8 cellular contexts compared by ENCODE assay signal in the genomic region with DNA sequence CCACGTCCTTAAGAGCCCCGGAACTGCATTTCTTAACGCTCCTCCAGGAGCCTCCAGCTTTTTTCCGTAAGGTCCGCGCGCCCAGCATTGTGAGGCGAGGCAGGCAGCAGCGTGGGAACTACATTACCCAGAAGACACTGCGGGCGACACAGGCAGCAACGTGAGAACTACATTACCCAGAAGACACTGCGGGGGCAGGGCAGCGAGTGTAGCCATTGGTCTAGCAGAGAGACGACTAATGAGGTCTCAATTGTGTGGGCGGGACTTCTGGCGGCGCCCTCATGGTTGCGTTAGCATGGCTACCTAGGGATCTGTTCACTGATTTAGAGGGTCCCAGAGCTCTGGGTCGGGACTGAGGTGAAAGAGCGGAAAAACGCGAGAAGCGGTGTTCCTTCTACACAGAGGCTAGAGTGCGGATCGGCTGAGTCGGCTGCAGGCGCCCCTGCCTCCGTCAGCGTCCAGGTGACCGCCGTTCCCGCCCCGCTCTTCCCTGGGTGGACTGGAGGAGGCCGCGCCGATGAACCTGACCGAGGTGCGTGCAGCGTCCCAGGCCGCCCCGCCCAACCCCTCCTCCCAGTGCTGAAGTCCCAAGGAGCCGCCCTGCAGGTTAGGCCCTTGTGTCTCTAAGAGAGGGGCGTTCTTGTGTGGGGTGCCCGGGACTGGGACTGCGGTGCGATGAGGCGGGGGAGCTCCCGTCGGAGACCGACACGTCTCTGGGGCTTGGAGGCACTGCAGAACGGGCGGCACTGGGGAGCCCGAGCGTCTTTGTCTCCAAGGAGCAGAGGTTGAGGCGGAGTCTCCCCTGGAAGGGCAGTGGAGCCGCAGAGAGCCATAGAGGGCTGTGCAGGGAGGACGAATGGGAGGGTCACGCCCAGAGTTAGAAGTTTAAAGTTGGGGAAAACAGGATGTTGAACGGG. TPM values are rescaled to one million over a fixed set of nuclear protein-coding genes. Genes with fewer than 3 reads are reported as not detected.
DNase-seq lines count a peak whose midpoint lies in the region; ATAC-seq and TF ChIP-seq lines count a peak whose summit lies in the region.

A gene (plus strand): TSS at position 264 of the 917 bp plus-strand sequence. CDS start 254 bp downstream, at position 518.

- peak within 1 kb of the TSS; percentile 87 for H3K4me3 ChIP-seq in AG04450 (ENCODE audit: low read depth, low read length)
- peak within 1 kb of the TSS; percentile 68 to 85 (median 81) for H3K4me3 ChIP-seq in breast epithelium
- peak within 1 kb of the TSS; percentile 82 for H3K4me3 ChIP-seq in iPS-20b (ENCODE audit: low read length)
- H3K4me3 ChIP-seq in skeletal muscle tissue (ENCODE audit: low read length in 3 of 3) = peak within 1 kb of the TSS; percentile 83 to 93 (median 93)

- DNase-seq in AG04450 (ENCODE audit: low read depth, low spot score) (peak; percentile 90), NCI-H2227 (lab: John Stamatoyannopoulos, UW; ENCODE audit: unreplicated experiment) (peak; percentile 100), breast epithelium (ENCODE audit: low spot score in 2 of 2) (peak; percentile 97 to 99)

- intact Hi-C loops in breast epithelium (cut with DNase I; ENCODE audit: low total_unique reads) = no loop called here

- H3K9ac ChIP-seq in iPS-20b (ENCODE audit: low read depth, low read length) (peak within 1 kb of the TSS; percentile 79), skeletal muscle tissue (ENCODE audit: low read depth in 1 of 3, low read length in 3 of 3) (peak within 1 kb of the TSS; percentile 81 to 89 (median 82))

- no peaks in the 10 kb centered on the region for H3K27me3 ChIP-seq in AG04450 (ENCODE audit: control insufficient read depth, insufficient read depth, low read length)
- H3K27me3 ChIP-seq in breast epithelium = no peaks in the 10 kb centered on the region
- H3K27me3 ChIP-seq in iPS-20b (ENCODE audit: insufficient read depth, low read length) = no peaks in the 10 kb centered on the region
- no peaks in the 10 kb centered on the region for H3K27me3 ChIP-seq in skeletal muscle tissue (ENCODE audit: control insufficient read depth in 3 of 3, insufficient read depth in 3 of 3, low read length in 3 of 3)

- peak within 1 kb of the TSS; percentile 52 for H3K27ac ChIP-seq in AG04450 (ENCODE audit: low read depth, low read length)
- peak within 1 kb of the TSS; percentile 82 for H3K27ac ChIP-seq in VCaP
- H3K27ac ChIP-seq in breast epithelium = peak within 1 kb of the TSS; percentile 75 to 78
- H3K27ac ChIP-seq in iPS-20b (ENCODE audit: low read length) = peak within 1 kb of the TSS; percentile 62
- no peak within 1 kb of the TSS for H3K27ac ChIP-seq in skeletal muscle tissue (ENCODE audit: low read depth, low read length)

- H3K9me3 ChIP-seq in AG04450 (ENCODE audit: control insufficient read depth, insufficient read depth, low read length) (peaks cover 21% of the 10 kb centered on the region), breast epithelium (peaks cover 3 to 16% of the 10 kb centered on the region in 2 donors), iPS-20b (ENCODE audit: insufficient read depth, low read depth, low read length) (no peaks in the 10 kb centered on the region), skeletal muscle tissue (ENCODE audit: control insufficient read depth in 3 of 3, low read length in 3 of 3) (peaks cover 0 to 2% (median 0%) of the 10 kb centered on the region in 3 donors)

- H3K36me3 ChIP-seq in breast epithelium (no peaks in the 10 kb centered on the region), iPS-20b (ENCODE audit: insufficient read depth, low read depth, low read length) (peaks cover 19% of the 10 kb centered on the region; the same call in 1 of the 2 replicates), skeletal muscle tissue (ENCODE audit: control insufficient read depth in 3 of 3, insufficient read depth in 3 of 3, low read length in 3 of 3) (peaks cover 6 to 10% (median 7%) of the 10 kb centered on the region in 3 donors)

- no peak for TF ChIP-seq POLR2A in breast epithelium (IDR thresholded peaks at IDR 0.05)

- ATAC-seq in GM18909 (IDR thresholded peaks at IDR 0.05; ENCODE audit: poor library complexity, unreplicated experiment) = peak; percentile 98
- peak; percentile 96 for ATAC-seq in HG03159 (IDR thresholded peaks at IDR 0.05; ENCODE audit: unreplicated experiment)

- TF ChIP-seq CTCF in AG04450 (IDR thresholded peaks at IDR 0.05; ENCODE audit: low read depth, low read length) = no peak
- no peak for TF ChIP-seq CTCF in VCaP (conservative IDR thresholded peaks at IDR 0.05)
- TF ChIP-seq CTCF in breast epithelium (IDR thresholded peaks at IDR 0.05) = no peak

- POLR2A ChIA-PET in AG04450 (lab: Yijun Ruan, JAX) = interaction anchor here (1.5 kb wide), 1 partner anchor 72 kb away, joined by 5 read pairs; a partner anchor contains a TSS

- H3K4me1 ChIP-seq in breast epithelium (peaks cover 0 to 10% of the 10 kb centered on the region in 2 donors), iPS-20b (ENCODE audit: insufficient read depth, low read length) (no peaks in the 10 kb centered on the region), skeletal muscle tissue (ENCODE audit: control insufficient read depth in 3 of 3, insufficient read depth in 3 of 3, low read length in 3 of 3) (peaks cover 12 to 20% (median 16%) of the 10 kb centered on the region in 3 donors)

- CTCF ChIA-PET in AG04450 (lab: Charles Lee) = no interaction called here

RNA-seq across cellular contexts. Expression of the gene that starts here (rescaled TPM):
- 7.4 and 9.7 TPM in 2 replicates for polyA plus RNA-seq in AG04450 (2011; rRNA removed)
- 9.9 and 12.5 TPM in 2 replicates for polyA minus RNA-seq in AG04450 (2011; rRNA and poly(A)+ RNA removed)
- total RNA-seq in breast epithelium (10 to 100 TPM in 1 of 3 donors, 1 to 10 TPM in 2; 3.4 to 11.1 (median 8.5) TPM), skeletal muscle tissue (13.6 TPM)
